Comparison of ENCODE assay signal across 1 cellular context in genomic region chr17:17815436-17816200, GRCh38.
TF ChIP-seq lines count a peak whose summit lies in the region.

No MANE protein-coding gene starts in this region.

TF ChIP-seq in GM12878, 131 proteins besides CTCF, POLR2A, EP300 and RAD21 (continued from another document):
- TF ChIP-seq ELK1 (IDR thresholded peaks at IDR 0.05; ENCODE audit: low read depth, low read length), result no peak
TF ChIP-seq in GM12878: peak in this region for 0.
